In the genomic region with DNA sequence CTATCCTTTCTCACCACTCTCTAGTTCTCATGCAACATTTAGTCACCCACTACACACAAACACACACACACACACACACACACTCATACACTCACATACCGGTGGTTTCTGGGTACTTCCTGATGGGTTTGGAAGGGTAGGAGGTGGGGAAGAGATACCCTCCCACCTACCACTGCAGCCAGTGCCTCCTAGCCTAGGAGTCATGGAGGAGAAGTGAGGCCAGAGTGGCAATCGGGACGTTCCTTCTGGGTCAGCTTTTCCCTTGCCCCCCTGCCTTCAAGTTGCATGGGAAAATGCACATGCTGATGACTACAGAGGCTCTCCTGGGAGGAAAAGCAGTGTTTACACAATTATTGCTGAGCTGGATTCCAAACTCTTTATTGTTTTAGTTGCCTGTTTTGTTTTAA, we compare ENCODE assay signal across 15 cellular contexts. TPM values are rescaled to one million over a fixed set of nuclear protein-coding genes. Genes with fewer than 3 reads are reported as not detected.
DNase-seq lines count a peak whose midpoint lies in the region; ATAC-seq, FAIRE-seq and TF ChIP-seq lines count a peak whose summit lies in the region.
"Had no signal": no experiment of that assay in that cellular context is flagged by ENCODE, and none has a peak within 500 bp of the region (broad histone marks: within the 10 kb centered on the region; RNA-seq: fewer than 3 reads in every experiment).

No MANE protein-coding gene starts in this region.

- no peaks in the 10 kb centered on the region for H3K9me2 ChIP-seq in PC-3 (replicated peaks; ENCODE audit: low read length)

- H3F3A ChIP-seq in PC-3 (ENCODE audit: low read length, unreplicated experiment) (no peaks in the 10 kb centered on the region), neural progenitor cell (ENCODE audit: low read depth) (no peaks in the 10 kb centered on the region)

- no peaks in the 10 kb centered on the region for H3K9me3 ChIP-seq in PC-3 (ENCODE audit: low read length)
- H3K9me3 ChIP-seq in neural progenitor cell (ENCODE audit: low read depth): no peaks in the 10 kb centered on the region
- H3K9me3 ChIP-seq: thyroid gland had no signal

- TF ChIP-seq POLR2A in GM18505 (IDR thresholded peaks at IDR 0.05; ENCODE audit: borderline replicate concordance, extremely low read depth, insufficient read depth, insufficient read length): no peak

- no peaks in the 10 kb centered on the region for H4K20me1 ChIP-seq in PC-3 (ENCODE audit: low read length)
- H4K20me1 ChIP-seq in neural progenitor cell (ENCODE audit: low read depth): no peaks in the 10 kb centered on the region
- H4K20me1 ChIP-seq: BLaER1 treated with 17β-estradiol and CSF1 and Interleukin-3, amounts not matched to agents 10 nM and 100 nM had no signal

- POLR2A ChIA-PET in PC-3 (lab: Charles Lee; ENCODE audit: unreplicated experiment): no interaction called here

- TF ChIP-seq CTCF in AG10803 (conservative IDR thresholded peaks at IDR 0.05; ENCODE audit: low read length) (no peak), PC-3 (conservative IDR thresholded peaks at IDR 0.05; ENCODE audit: low read depth, low read length) (no peak), fibroblast of mammary gland (conservative IDR thresholded peaks at IDR 0.05; ENCODE audit: control insufficient read depth, insufficient read depth, low read depth, low read length) (no peak), neural progenitor cell (IDR thresholded peaks at IDR 0.05) (no peak)

- H3K4me1 ChIP-seq in PC-3 (ENCODE audit: insufficient read depth, low read length) (peaks cover 11% of the 10 kb centered on the region), neural progenitor cell (no peaks in the 10 kb centered on the region)
- H3K4me1 ChIP-seq: BLaER1 treated with 17β-estradiol and CSF1 and Interleukin-3, amounts not matched to agents 10 nM and 100 nM had no signal

- H3K36me3 Mint-ChIP-seq in neural progenitor cell: no peaks in the 10 kb centered on the region

- intact Hi-C loops in PC-3 (cut with micrococcal nuclease): no loop called here

- H3K9ac ChIP-seq in PC-3 (ENCODE audit: low read length): no peak overlapping the region
- no peak overlapping the region for H3K9ac ChIP-seq in neural progenitor cell
- H3K9ac ChIP-seq: BLaER1 treated with 17β-estradiol and CSF1 and Interleukin-3, amounts not matched to agents 10 nM and 100 nM had no signal

- no peaks in the 10 kb centered on the region for H3K9me3 Mint-ChIP-seq in neural progenitor cell
- H3K9me3 Mint-ChIP-seq: nephron progenitor cell had no signal

- no peaks in the 10 kb centered on the region for H3K4me1 Mint-ChIP-seq in neural progenitor cell

- H3K4me2 ChIP-seq in PC-3 (ENCODE audit: low read length): no peak overlapping the region
- H3K4me2 ChIP-seq in neural progenitor cell: no peak overlapping the region
- H3K4me2 ChIP-seq: BLaER1 treated with 17β-estradiol and CSF1 and Interleukin-3, amounts not matched to agents 10 nM and 100 nM had no signal

- no peak overlapping the region for H3K27ac Mint-ChIP-seq in neural progenitor cell
- H3K27ac Mint-ChIP-seq: nephron progenitor cell had no signal

- H3K79me2 ChIP-seq in PC-3 (ENCODE audit: low read length) (no peaks in the 10 kb centered on the region), neural progenitor cell (ENCODE audit: low read depth) (no peaks in the 10 kb centered on the region)

- H3K4me3 Mint-ChIP-seq in neural progenitor cell: no peak overlapping the region
- H3K4me3 Mint-ChIP-seq: nephron progenitor cell had no signal

- DNase-seq in AG10803 (ENCODE audit: low read depth) (peak; percentile 94), PC-3 (peak; percentile 29), fibroblast of mammary gland (ENCODE audit: low read depth) (peak; percentile 90), neural progenitor cell (ENCODE audit: low spot score) (no peak), GM19239 (ENCODE audit: insufficient read length, low spot score) (no peak), NCI-H774 (lab: John Stamatoyannopoulos, UW) (no peak)
- DNase-seq in stimulated activated naive CD4-positive, alpha-beta T cell (lab: John Stamatoyannopoulos, UW): no peak
- DNase-seq: activated T-cell treated with anti-CD3 and anti-CD28 coated beads for 4 hours, cerebellar nuclear complex, hypothalamus, NCI-H1436 treated with DMSO at 0.1 percent for 48 hours, nephron progenitor cell had no signal

- no peak for FAIRE-seq in GM19239 (lab: Jason Lieb, UNC)

- ATAC-seq in PC-3 (peak; percentile 15), GM18505 (IDR thresholded peaks at IDR 0.05; ENCODE audit: unreplicated experiment) (no peak)

- H3K27ac ChIP-seq in PC-3 (ENCODE audit: low read length) (no peak overlapping the region), neural progenitor cell (no peak overlapping the region)
- H3K27ac ChIP-seq: BLaER1 treated with 17β-estradiol and CSF1 and Interleukin-3, amounts not matched to agents 10 nM and 100 nM; thyroid gland had no signal

- H3K4me3 ChIP-seq in AG10803 (ENCODE audit: low read length) (peak overlapping the region; percentile 16), PC-3 (ENCODE audit: low read length) (no peak overlapping the region), fibroblast of mammary gland (ENCODE audit: control insufficient read depth, low read depth, low read length) (no peak overlapping the region), neural progenitor cell (no peak overlapping the region)
- H3K4me3 ChIP-seq: BLaER1 treated with 17β-estradiol and CSF1 and Interleukin-3, amounts not matched to agents 10 nM and 100 nM; thyroid gland had no signal

- no peaks in the 10 kb centered on the region for H3K27me3 ChIP-seq in PC-3 (ENCODE audit: low read length)
- no peaks in the 10 kb centered on the region for H3K27me3 ChIP-seq in neural progenitor cell
- H3K27me3 ChIP-seq: BLaER1 treated with 17β-estradiol and CSF1 and Interleukin-3, amounts not matched to agents 10 nM and 100 nM; thyroid gland had no signal

- peaks cover 4% of the 10 kb centered on the region for H3K27me3 Mint-ChIP-seq in neural progenitor cell (ENCODE audit: insufficient read depth, low read depth)

- CTCF ChIA-PET in PC-3 (lab: Charles Lee): interaction anchor here (0.6 kb wide), 1 partner anchor 53 kb away, joined by 3 read pairs; no protein-coding TSS in a partner anchor

- BruUV-seq in PC-3 (replicated peaks; lab: Mats Ljungman, UMichigan): no TSS peak

- H3K36me3 ChIP-seq in PC-3 (ENCODE audit: low read depth, low read length): no peaks in the 10 kb centered on the region
- no peaks in the 10 kb centered on the region for H3K36me3 ChIP-seq in neural progenitor cell
- H3K36me3 ChIP-seq: BLaER1 treated with 17β-estradiol and CSF1 and Interleukin-3, amounts not matched to agents 10 nM and 100 nM; thyroid gland had no signal

- H2AFZ ChIP-seq in PC-3 (ENCODE audit: low read length): no peak overlapping the region
- H2AFZ ChIP-seq in neural progenitor cell (replicated peaks): peak overlapping the region; percentile 27

RNA-seq across cellular contexts. Expression of a gene that starts 53.8 kb away (rescaled TPM):
- total RNA-seq in PC-3 (2014; rRNA removed): 144 and 174 TPM in 2 replicates
- 18.5 and 29.1 TPM in 2 replicates for total RNA-seq in neural progenitor cell (ENCODE audit: low replicate concordance)

Comparison
In these comparisons a context has a peak if more than half of its experiments do, and no peak if none do; other contexts are left out.
1. DNase-seq: peak in AG10803 (single experiment), PC-3 (single experiment) and fibroblast of mammary gland (single experiment); none in neural progenitor cell (single experiment), stimulated activated naive CD4-positive, alpha-beta T cell (0 of 6), GM19239 (single experiment) and NCI-H774 (single experiment).